ENCODE assay signal across 8 cellular contexts in genomic region chr22:36330655-36331305, GRCh38. TPM values are rescaled to one million over a fixed set of nuclear protein-coding genes. Genes with fewer than 3 reads are reported as not detected.
DNase-seq lines count a peak whose midpoint lies in the region; ATAC-seq and TF ChIP-seq lines count a peak whose summit lies in the region.

No MANE protein-coding gene starts in this region.

- H3K4me3 Mint-ChIP-seq in CD4-positive, alpha-beta memory T cell: peak overlapping the region; percentile 87 to 94 (median 88)
- peak overlapping the region; percentile 80 for H3K4me3 Mint-ChIP-seq in central memory CD8-positive, alpha-beta T cell

- no peak for TF ChIP-seq CTCF in NB4 (IDR thresholded peaks at IDR 0.05; ENCODE audit: low read depth, low read length)

- peaks cover 0 to 12% (median 0%) of the 10 kb centered on the region in 8 donors for H3K9me3 Mint-ChIP-seq in CD4-positive, alpha-beta memory T cell
- no peaks in the 10 kb centered on the region for H3K9me3 Mint-ChIP-seq in central memory CD8-positive, alpha-beta T cell

- peaks cover 88% of the 10 kb centered on the region for H3K4me1 ChIP-seq in CD4-positive, alpha-beta memory T cell (ENCODE audit: insufficient read depth, low read length)
- H3K4me1 ChIP-seq in mesendoderm (ENCODE audit: control insufficient read depth, low read depth, low read length): peaks cover 26% of the 10 kb centered on the region

- no peak for TF ChIP-seq POLR2A in NB4 (IDR thresholded peaks at IDR 0.05; ENCODE audit: extremely low read depth, insufficient read length)

- peak overlapping the region; percentile 66 for H3K9ac ChIP-seq in mesendoderm (ENCODE audit: low read length)

- H3K4me2 ChIP-seq in mesendoderm (ENCODE audit: low read length): no peak overlapping the region

- H3K27me3 ChIP-seq in CD4-positive, alpha-beta memory T cell (ENCODE audit: insufficient read depth, low read length): no peaks in the 10 kb centered on the region
- no peaks in the 10 kb centered on the region for H3K27me3 ChIP-seq in mesendoderm (ENCODE audit: insufficient read depth, low read length, poor library complexity)

- H4K8ac ChIP-seq in mesendoderm (ENCODE audit: low read depth, low read length): no peak overlapping the region

- H3K56ac ChIP-seq in mesendoderm (ENCODE audit: low read length): peak overlapping the region; percentile 89

- no peaks in the 10 kb centered on the region for H3K27me3 Mint-ChIP-seq in CD4-positive, alpha-beta memory T cell
- no peaks in the 10 kb centered on the region for H3K27me3 Mint-ChIP-seq in central memory CD8-positive, alpha-beta T cell

- H3K4me3 ChIP-seq in CD4-positive, alpha-beta memory T cell (ENCODE audit: low read length in 2 of 2): peak overlapping the region in 1 of 2 donors; percentile 53
- H3K4me3 ChIP-seq in NB4 (ENCODE audit: low read depth, low read length): no peak overlapping the region
- no peak overlapping the region for H3K4me3 ChIP-seq in mesendoderm (ENCODE audit: low read length)

- peak overlapping the region; percentile 95 for H2AK5ac ChIP-seq in mesendoderm (ENCODE audit: low read length)

- peak overlapping the region; percentile 67 for H2BK120ac ChIP-seq in mesendoderm (ENCODE audit: low read depth, low read length)

- peak overlapping the region; percentile 59 for H4K5ac ChIP-seq in mesendoderm (ENCODE audit: low read length)

- H3K79me2 ChIP-seq in mesendoderm (ENCODE audit: control insufficient read depth, insufficient read depth, low read length): peaks cover 62% of the 10 kb centered on the region

- H3K18ac ChIP-seq in mesendoderm (ENCODE audit: low read length): peak overlapping the region; percentile 54

- intact Hi-C loops in CD4-positive, alpha-beta memory T cell (cut with micrococcal nuclease): loop anchor here (5.0 kb wide), 1 partner anchor 37 kb away; no protein-coding TSS in a partner anchor

- H3K79me1 ChIP-seq in mesendoderm (ENCODE audit: low read length): peaks cover 38% of the 10 kb centered on the region

- H3K9me3 ChIP-seq in CD4-positive, alpha-beta memory T cell (ENCODE audit: control insufficient read depth in 1 of 2, low read length in 2 of 2): no peaks in the 10 kb centered on the region

- H3K27ac ChIP-seq in CD4-positive, alpha-beta memory T cell (ENCODE audit: low read depth, low read length): peak overlapping the region; percentile 84
- peak overlapping the region; percentile 65 for H3K27ac ChIP-seq in mesendoderm (ENCODE audit: low read depth, low read length)

- H3K23ac ChIP-seq in mesendoderm (ENCODE audit: low read length): peak overlapping the region; percentile 82

- peaks cover 55% of the 10 kb centered on the region for H3K36me3 ChIP-seq in CD4-positive, alpha-beta memory T cell (ENCODE audit: insufficient read depth, low read length)
- H3K36me3 ChIP-seq in mesendoderm (ENCODE audit: control insufficient read depth, insufficient read depth, low read length): peaks cover 7% of the 10 kb centered on the region

- H3K27ac Mint-ChIP-seq in CD4-positive, alpha-beta memory T cell: peak overlapping the region; percentile 94 to 99 (median 99)
- H3K27ac Mint-ChIP-seq in central memory CD8-positive, alpha-beta T cell (ENCODE audit: low read depth): peak overlapping the region; percentile 94

- H2BK5ac ChIP-seq in mesendoderm (ENCODE audit: low read length): peak overlapping the region; percentile 97

- POLR2A ChIA-PET in CD4-positive, alpha-beta memory T cell (lab: Charles Lee; ENCODE audit: partially characterized antibody): interaction anchor here (1.0 to 59.9 kb wide), 17 partner anchors 8 to 151 kb away, joined by 3 to 2535 read pairs (median 11); partner anchors contain the start of genes MYH9 and TXN2

- H3K4me1 Mint-ChIP-seq in CD4-positive, alpha-beta memory T cell: peaks cover 81 to 95% (median 89%) of the 10 kb centered on the region in 4 donors
- peaks cover 91% of the 10 kb centered on the region for H3K4me1 Mint-ChIP-seq in central memory CD8-positive, alpha-beta T cell

- CTCF ChIA-PET in CD4-positive, alpha-beta memory T cell (lab: Charles Lee; ENCODE audit: partially characterized antibody): interaction anchor here (0.9 to 5.6 kb wide), 13 partner anchors 29 to 156 kb away, joined by 3 to 54 read pairs (median 8); no protein-coding TSS in a partner anchor

- WGBS in mesendoderm (ENCODE audit: extremely low coverage, insufficient coverage, low lambda C conversion rate): no CpG with 5 or more reads among the region's 20 CpGs

- ATAC-seq in central memory CD8-positive, alpha-beta T cell (replicated peaks; ENCODE audit: extremely low read depth, poor library complexity, severe bottlenecking): no peak
- ATAC-seq in GM21423 (IDR thresholded peaks at IDR 0.05; ENCODE audit: unreplicated experiment) (no peak), HG02884 (IDR thresholded peaks at IDR 0.05; ENCODE audit: unreplicated experiment) (no peak)

- H2BK15ac ChIP-seq in mesendoderm (replicated peaks; ENCODE audit: low read depth): no peak overlapping the region

- peak in 1 of 5 donors; percentile 62 for DNase-seq in CD4-positive, alpha-beta memory T cell
- DNase-seq in NB4 (ENCODE audit: low read depth): peak; percentile 52
- no peak for DNase-seq in central memory CD8-positive, alpha-beta T cell (ENCODE audit: low spot score in 2 of 2)
- peak; percentile 92 for DNase-seq in mesendoderm
- DNase-seq in ecto neural progenitor cell (ENCODE audit: low spot score): no peak
- DNase-seq in GM19240 (ENCODE audit: insufficient read length, low spot score): no peak

- peak overlapping the region; percentile 11 for H3K4ac ChIP-seq in mesendoderm (ENCODE audit: low read depth, low read length)

- H3K36me3 Mint-ChIP-seq in CD4-positive, alpha-beta memory T cell: peaks cover 51 to 93% of the 10 kb centered on the region in 2 donors
- H3K36me3 Mint-ChIP-seq in central memory CD8-positive, alpha-beta T cell (ENCODE audit: insufficient read depth): peaks cover 82% of the 10 kb centered on the region

RNA-seq across cellular contexts. Expression of gene MYH9, which starts 57.0 kb away (rescaled TPM):
- total RNA-seq in CD4-positive, alpha-beta memory T cell: 100 to 1,000 TPM; 717 to 734 TPM
- 100 to 1,000 TPM in 1 of 2 donors, 10 to 100 TPM in 1; 17.3 to 476 TPM for polyA plus RNA-seq in CD4-positive, alpha-beta memory T cell
- 110 TPM for polyA plus RNA-seq in mesendoderm (2013, experiment 1 of 2)
- polyA plus RNA-seq in mesendoderm (2013, experiment 2 of 2): 111 TPM

Comparison
In these comparisons a context has a peak if more than half of its experiments do, and no peak if none do; other contexts are left out.
1. DNase-seq: peak in NB4 (single experiment) and mesendoderm (single experiment); none in central memory CD8-positive, alpha-beta T cell (0 of 2), ecto neural progenitor cell (single experiment) and GM19240 (single experiment).